In the genomic region with DNA sequence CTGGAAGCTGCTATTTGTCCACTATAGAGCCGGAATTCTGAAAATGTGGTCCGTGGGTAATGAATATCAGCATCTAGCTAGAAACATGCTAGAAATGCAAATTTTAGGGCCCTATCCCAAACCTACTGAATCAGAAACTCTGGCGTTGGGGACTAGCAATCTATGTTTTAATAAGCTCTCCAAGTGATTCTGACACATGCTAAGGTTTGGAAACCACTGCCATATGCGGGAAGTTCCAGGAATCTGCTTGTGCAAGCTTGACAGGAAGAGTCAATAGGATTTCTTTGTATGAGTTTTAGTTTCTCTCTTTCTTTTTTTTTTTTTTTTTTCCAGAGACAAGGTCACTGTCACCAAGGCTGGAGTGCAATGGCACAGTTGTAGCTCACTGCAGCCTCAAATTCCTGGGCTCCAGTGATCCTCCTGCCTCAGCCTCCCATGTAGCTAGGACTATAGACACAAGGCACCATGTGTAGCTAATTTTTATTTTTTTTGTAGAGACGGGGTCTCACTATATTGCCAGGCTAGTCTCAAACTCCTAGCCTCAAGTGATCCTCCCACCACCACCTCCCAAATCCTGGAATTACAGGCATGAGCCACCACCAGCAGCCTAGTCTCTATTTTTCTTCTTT, we compare ENCODE assay signal across 30 cellular contexts. TPM values are rescaled to one million over a fixed set of nuclear protein-coding genes. Genes with fewer than 3 reads are reported as not detected.
DNase-seq lines count a peak whose midpoint lies in the region; TF ChIP-seq lines count a peak whose summit lies in the region.
"Had no signal": no experiment of that assay in that cellular context is flagged by ENCODE, and none has a peak within 500 bp of the region (broad histone marks: within the 10 kb centered on the region; RNA-seq: fewer than 3 reads in every experiment).

No MANE protein-coding gene starts in this region.

- no peaks in the 10 kb centered on the region for H3K4me1 ChIP-seq in GM23248 (ENCODE audit: insufficient read depth)
- no peaks in the 10 kb centered on the region for H3K4me1 ChIP-seq in ovary (ENCODE audit: insufficient read depth)
- H3K4me1 ChIP-seq: A549, foreskin keratinocyte, lower lobe of right lung, prostate gland, right lobe of liver had no signal

- in situ Hi-C loops in GM23248 (cut with MboI): no loop called here

- intact Hi-C loops in ovary (cut with DNase I): no loop called here

- TF ChIP-seq EP300 in ovary (IDR thresholded peaks at IDR 0.05): no peak

- H3K9ac ChIP-seq in GM23248: no peak overlapping the region

- H3K9me3 ChIP-seq in GM23248 (ENCODE audit: low read depth) (no peaks in the 10 kb centered on the region), ovary (no peaks in the 10 kb centered on the region)
- H3K9me3 ChIP-seq: lower lobe of right lung, neutrophil, prostate gland, right lobe of liver, thoracic aorta had no signal

- H2AFZ ChIP-seq in GM23248: no peak overlapping the region
- H2AFZ ChIP-seq: GM23338 had no signal

- no peaks in the 10 kb centered on the region for H3F3A ChIP-seq in GM23248 (ENCODE audit: insufficient read depth)

- WGBS in GM23248 (ENCODE audit: low coverage in 1 of 2, low lambda C conversion rate in 2 of 2, missing lambda C conversion rate in 2 of 2), 2 experiments: 45 to 49% methylated on average over 5 of the region's 5 CpGs
- 73 to 83% (median 82%) methylated on average over 5 of the region's 5 CpGs for WGBS in ovary, 3 donors

- H3K4me3 ChIP-seq in AG09309 (ENCODE audit: control insufficient read depth, low read depth, low read length): no peak overlapping the region
- H3K4me3 ChIP-seq in GM23248: no peak overlapping the region
- no peak overlapping the region for H3K4me3 ChIP-seq in cardiac fibroblast (replicated peaks in 1 of 2; ENCODE audit: low read depth in 2 of 2, low read length in 2 of 2)
- no peak overlapping the region for H3K4me3 ChIP-seq in ovary
- H3K4me3 ChIP-seq: A549, GM23338, lower lobe of right lung, prostate gland, right lobe of liver, thoracic aorta had no signal

- no peaks in the 10 kb centered on the region for H3K79me2 ChIP-seq in GM23248 (ENCODE audit: insufficient read depth)

- no peaks in the 10 kb centered on the region for H3K27me3 ChIP-seq in GM23248 (replicated peaks; ENCODE audit: insufficient read depth)
- no peaks in the 10 kb centered on the region for H3K27me3 ChIP-seq in ovary
- H3K27me3 ChIP-seq: neutrophil, right lobe of liver had no signal

- no peak overlapping the region for H3K4me2 ChIP-seq in GM23248 (ENCODE audit: unreplicated experiment)
- H3K4me2 ChIP-seq: A549, GM23338 had no signal

- TF ChIP-seq CTCF in AG09309 (IDR thresholded peaks at IDR 0.05; ENCODE audit: control insufficient read depth, insufficient read depth, low read depth, low read length, missing control alignments): no peak
- TF ChIP-seq CTCF in cardiac fibroblast (IDR thresholded peaks at IDR 0.05; ENCODE audit: low read depth, low read length): no peak
- no peak for TF ChIP-seq CTCF in ovary (IDR thresholded peaks at IDR 0.05)

- H4K20me1 ChIP-seq in GM23248 (ENCODE audit: insufficient read depth): no peaks in the 10 kb centered on the region

- TF ChIP-seq POLR2A in ovary (IDR thresholded peaks at IDR 0.05): no peak

- H3K27ac ChIP-seq in GM23248: no peak overlapping the region
- no peak overlapping the region for H3K27ac ChIP-seq in ovary
- H3K27ac ChIP-seq: A549, foreskin keratinocyte, lower lobe of right lung, neutrophil, prostate gland, right lobe of liver, thoracic aorta had no signal

- DNase-seq in AG09309 (ENCODE audit: low read depth): peak; percentile 34
- peak; percentile 35 for DNase-seq in GM23248
- DNase-seq in cardiac fibroblast (ENCODE audit: low read depth in 2 of 2): peak; percentile 14 to 56
- peak; percentile 8 for DNase-seq in iris pigment epithelial cell (ENCODE audit: low read depth)
- DNase-seq in ovary: no peak
- no peak for DNase-seq in Kasumi-1 (lab: John Stamatoyannopoulos, UW)
- DNase-seq in globus pallidus (ENCODE audit: low spot score): no peak
- DNase-seq in NCI-H69 (lab: John Stamatoyannopoulos, UW): no peak
- DNase-seq: activated CD4-positive, alpha-beta T cell treated with anti-CD3 and anti-CD28 coated beads for 36 hours; activated CD8-positive, alpha-beta memory T cell treated with anti-CD3 and anti-CD28 coated beads, Interleukin-2, amount 50 U/mL, for 48 hours; activated CD8-positive, alpha-beta T cell treated with anti-CD3 and anti-CD28 coated beads for 36 hours; activated naive CD4-positive, alpha-beta T cell treated with Interleukin-2 at 50 U/mL for 16 hours; C1 segment of cervical spinal cord; COR-L47; foreskin keratinocyte; HFFc6; KG1; kidney glomerular epithelial cell; lower lobe of right lung; naive thymus-derived CD4-positive, alpha-beta T cell; NCI-H1105 treated with DMSO at 0.1 percent for 48 hours; NCI-H187 treated with DMSO at 0.1 percent for 48 hours; right lobe of liver; SHP77 treated with DMSO at 0.1 percent for 48 hours; stimulated activated CD8-positive, alpha-beta memory T cell treated with anti-CD3 and anti-CD28 coated beads, Interleukin-4, amount 100 ng/mL, for 48 hours had no signal

- H3K9me2 ChIP-seq in GM23248 (ENCODE audit: insufficient read depth): no peaks in the 10 kb centered on the region

- no peaks in the 10 kb centered on the region for H3K36me3 ChIP-seq in GM23248 (ENCODE audit: low read depth)
- H3K36me3 ChIP-seq in ovary: no peaks in the 10 kb centered on the region
- H3K36me3 ChIP-seq: lower lobe of right lung, neutrophil, prostate gland, right lobe of liver, thoracic aorta had no signal

RNA-seq across cellular contexts. Expression of gene CARNMT1, which starts 26.4 kb away (rescaled TPM):
- 27.5 and 60.2 TPM in 2 replicates for total RNA-seq in GM23248 (2014; rRNA removed; shearing (Covaris generic))
- polyA plus RNA-seq in GM23248 (2016; fragmentation: Nextera tagmentation; extraction: Ambion mirVana) (18.1 and 20.4 TPM in 2 replicates), ovary (1 to 10 TPM; 3.7 to 9.5 TPM)
- 10 to 100 TPM; 10.5 to 21.9 (median 17.1) TPM for total RNA-seq in ovary

RNA-seq across cellular contexts. Expression of gene NMRK1, which starts 33.5 kb away (rescaled TPM):
- 14.4 and 16.6 TPM in 2 replicates for total RNA-seq in GM23248 (2014; rRNA removed; shearing (Covaris generic))
- polyA plus RNA-seq in GM23248 (2016; fragmentation: Nextera tagmentation; extraction: Ambion mirVana) (25.8 and 29.2 TPM in 2 replicates), ovary (10 to 100 TPM; 31.9 to 33.4 TPM)
- total RNA-seq in ovary: 10 to 100 TPM; 14.6 to 40.0 (median 22.5) TPM

RNA-seq across cellular contexts. Expression of gene OSTF1, which starts 33.8 kb away (rescaled TPM):
- total RNA-seq in GM23248 (2014; rRNA removed; shearing (Covaris generic)): 34.9 and 42.4 TPM in 2 replicates
- polyA plus RNA-seq in GM23248 (2016; fragmentation: Nextera tagmentation; extraction: Ambion mirVana) (65.6 and 70.9 TPM in 2 replicates), ovary (10 to 100 TPM; 16.3 to 43.2 TPM)
- total RNA-seq in ovary: 10 to 100 TPM; 15.1 to 46.9 (median 20.0) TPM

Comparison
In these comparisons a context has a peak if more than half of its experiments do, and no peak if none do; other contexts are left out.
1. DNase-seq: peak in AG09309 (single experiment), GM23248 (single experiment), cardiac fibroblast (2 of 2) and iris pigment epithelial cell (single experiment); none in ovary (0 of 5), Kasumi-1 (0 of 2), globus pallidus (single experiment) and NCI-H69 (single experiment).